20 cellular contexts compared by ENCODE assay signal in genomic region chr10:19977097-19977521, GRCh38.
A peak's percentile ranks its signal among the peaks of the same experiment; 100 is the strongest.
DNase-seq lines count a peak whose midpoint lies in the region; ATAC-seq and TF ChIP-seq lines count a peak whose summit lies in the region.
"Had no signal": no experiment of that assay in that cellular context is flagged by ENCODE, and none has a peak within 500 bp of the region (broad histone marks: within the 10 kb centered on the region; RNA-seq: fewer than 3 reads in every experiment).

No MANE protein-coding gene starts in this region.

- H3K79me2 ChIP-seq in GM23338 (replicated peaks; ENCODE audit: insufficient read depth), result peaks cover 80% of the 10 kb centered on the region

- no peak overlapping the region for H3K27ac Mint-ChIP-seq in GM23338
- no peak overlapping the region for H3K27ac Mint-ChIP-seq in stimulated activated memory B cell treated with anti-CD40 and anti-IgM and Interleukin-4, amounts not matched to agents 10 μg/mL and 1 μg/mL and 100 μg/mL, for 72 hours
- H3K27ac Mint-ChIP-seq: B cell had no signal

- no peaks in the 10 kb centered on the region for H3K9me2 ChIP-seq in GM23338 (ENCODE audit: insufficient read depth)
- H3K9me2 ChIP-seq: SK-N-SH had no signal

- H2AFZ ChIP-seq in GM23338, result no peak overlapping the region
- H2AFZ ChIP-seq: PC-9 had no signal

- H3K4me1 Mint-ChIP-seq in GM23338, result peaks cover 32% of the 10 kb centered on the region
- no peaks in the 10 kb centered on the region for H3K4me1 Mint-ChIP-seq in stimulated activated memory B cell treated with anti-CD40 and anti-IgM and Interleukin-4, amounts not matched to agents 10 μg/mL and 1 μg/mL and 100 μg/mL, for 72 hours
- H3K4me1 Mint-ChIP-seq: B cell had no signal

- H3K27ac ChIP-seq in GM23338 (ENCODE audit: low read depth) (peak overlapping the region; percentile 64; the same call in 1 of the 2 replicates), iPS-20b (ENCODE audit: low read length) (no peak overlapping the region)
- H3K27ac ChIP-seq: PC-9, RWPE1 had no signal

- no peaks in the 10 kb centered on the region for H3K9me3 Mint-ChIP-seq in GM23338
- peaks cover 3% of the 10 kb centered on the region for H3K9me3 Mint-ChIP-seq in stimulated activated memory B cell treated with anti-CD40 and anti-IgM and Interleukin-4, amounts not matched to agents 10 μg/mL and 1 μg/mL and 100 μg/mL, for 72 hours

- no peak overlapping the region; the same call in 1 of the 2 replicates for H3K4me2 ChIP-seq in GM23338
- H3K4me2 ChIP-seq: PC-9, SK-N-SH had no signal

- TF ChIP-seq CTCF in GM23338 (conservative IDR thresholded peaks at IDR 0.05; ENCODE audit: low read depth in 2 of 2) (no peak), retinal pigment epithelial cell (conservative IDR thresholded peaks at IDR 0.05; ENCODE audit: low read depth, low read length) (no peak)

- H3K36me3 ChIP-seq in GM23338 (ENCODE audit: insufficient read depth) (0 out of 2 replicates have a peak, but pooled peaks cover 3% of the 10 kb centered on the region), iPS-20b (ENCODE audit: insufficient read depth, low read depth, low read length) (no peaks in the 10 kb centered on the region)
- H3K36me3 ChIP-seq: MG63 had no signal

- no peaks in the 10 kb centered on the region for H4K20me1 ChIP-seq in GM23338 (replicated peaks; ENCODE audit: insufficient read depth)

- no peak overlapping the region for H3K4me3 Mint-ChIP-seq in GM23338
- H3K4me3 Mint-ChIP-seq in stimulated activated memory B cell treated with anti-CD40 and anti-IgM and Interleukin-4, amounts not matched to agents 10 μg/mL and 1 μg/mL and 100 μg/mL, for 72 hours, result no peak overlapping the region
- H3K4me3 Mint-ChIP-seq: B cell, CD14-positive monocyte had no signal

- no peaks in the 10 kb centered on the region for H3K27me3 Mint-ChIP-seq in GM23338 (ENCODE audit: insufficient read depth, low read depth, poor library complexity)
- no peaks in the 10 kb centered on the region for H3K27me3 Mint-ChIP-seq in stimulated activated memory B cell treated with anti-CD40 and anti-IgM and Interleukin-4, amounts not matched to agents 10 μg/mL and 1 μg/mL and 100 μg/mL, for 72 hours
- H3K27me3 Mint-ChIP-seq: B cell had no signal

- H3F3A ChIP-seq in GM23338 (replicated peaks; ENCODE audit: low read depth), result no peaks in the 10 kb centered on the region

- no peaks in the 10 kb centered on the region for H3K27me3 ChIP-seq in GM23338 (ENCODE audit: insufficient read depth)
- H3K27me3 ChIP-seq in iPS-20b (ENCODE audit: insufficient read depth, low read length), result no peaks in the 10 kb centered on the region
- H3K27me3 ChIP-seq: MG63 had no signal

- no peaks in the 10 kb centered on the region for H3K9me3 ChIP-seq in iPS-20b (ENCODE audit: insufficient read depth, low read depth, low read length)
- H3K9me3 ChIP-seq: MG63, SK-N-SH had no signal

- no peak overlapping the region for H3K9ac ChIP-seq in iPS-20b (ENCODE audit: low read depth, low read length)
- H3K9ac ChIP-seq: SK-N-SH had no signal

- no peak for ATAC-seq in GM23338
- no peak for ATAC-seq in stimulated activated memory B cell treated with anti-CD40 and anti-IgM and Interleukin-4, amounts not matched to agents 10 μg/mL and 1 μg/mL and 100 μg/mL, for 72 hours
- ATAC-seq: K562 had no signal

- H3K4me1 ChIP-seq in GM23338 (ENCODE audit: insufficient read depth) (peaks cover 24% of the 10 kb centered on the region), iPS-20b (ENCODE audit: insufficient read depth, low read length) (peaks cover 5% of the 10 kb centered on the region; the same call in 1 of the 2 replicates)

- DNase-seq in GM23338 (ENCODE audit: low spot score) (no peak), amniotic epithelial cell (ENCODE audit: low read depth) (peak; percentile 95), retinal pigment epithelial cell (ENCODE audit: low read depth) (peak; percentile 39), retina (no peak), inferior parietal cortex (ENCODE audit: extremely low spot score) (no peak)
- DNase-seq: DMS79, MG63, NCI-H1417 treated with DMSO at 0.1 percent for 48 hours, NCI-H187, NCI-H446 treated with DMSO at 0.1 percent for 48 hours, NCI-H526 treated with DMSO at 0.1 percent for 48 hours, PC-9, SHP77 treated with DMSO at 0.1 percent for 48 hours, SK-N-SH had no signal

- H3K4me3 ChIP-seq in GM23338 (no peak overlapping the region), iPS-20b (ENCODE audit: low read length) (0 out of 2 replicates have a peak overlapping the region, but pooled peaks have one; percentile 30), retinal pigment epithelial cell (ENCODE audit: low read length) (no peak overlapping the region)
- H3K4me3 ChIP-seq: K562, MG63, PC-9 had no signal

- peaks cover 10% of the 10 kb centered on the region; the same call in 2 of the 3 replicates for H3K36me3 Mint-ChIP-seq in GM23338 (ENCODE audit: low read depth)
- H3K36me3 Mint-ChIP-seq in stimulated activated memory B cell treated with anti-CD40 and anti-IgM and Interleukin-4, amounts not matched to agents 10 μg/mL and 1 μg/mL and 100 μg/mL, for 72 hours, result no peaks in the 10 kb centered on the region

TF ChIP-seq in GM23338, 12 proteins besides CTCF, POLR2A, EP300 and RAD21 (continues in another document):
- TF ChIP-seq CREB1 (CRISPR knock-in tag; IDR thresholded peaks at IDR 0.05; ENCODE audit: low read depth), result no peak
- TF ChIP-seq NANOG (IDR thresholded peaks at IDR 0.05; ENCODE audit: borderline replicate concordance), result no peak
- TF ChIP-seq ZNF331 (CRISPR knock-in tag; IDR thresholded peaks at IDR 0.05; ENCODE audit: low read depth), result no peak
- TF ChIP-seq REST (IDR thresholded peaks at IDR 0.05; ENCODE audit: unreplicated experiment), result no peak
- TF ChIP-seq EZH2phosphoT487 (IDR thresholded peaks at IDR 0.05; ENCODE audit: unreplicated experiment), result no peak
- no peak for TF ChIP-seq ZNF114 (CRISPR knock-in tag; IDR thresholded peaks at IDR 0.05)

Comparison
In these comparisons a context has a peak if more than half of its experiments do, and no peak if none do; other contexts are left out.
1. DNase-seq: peak in amniotic epithelial cell (single experiment) and retinal pigment epithelial cell (single experiment); none in GM23338 (single experiment), retina (single experiment) and inferior parietal cortex (single experiment).